In genomic region chr18:3261393-3262233, GRCh38 we compare ENCODE assay signal across 8 cellular contexts. TPM values are rescaled to one million over a fixed set of nuclear protein-coding genes. Genes with fewer than 3 reads are reported as not detected.
A peak's percentile ranks its signal among the peaks of the same experiment; 100 is the strongest.
DNase-seq lines count a peak whose midpoint lies in the region; ATAC-seq and TF ChIP-seq lines count a peak whose summit lies in the region.

Gene MYL12B, plus strand, starts transcription at chr18:3262133. Its CDS starts 10,766 bp downstream, at chr18:3272899.

- DNase-seq in NOMO-1 treated with DMSO at 0.1 percent for 48 hours (lab: John Stamatoyannopoulos, UW; ENCODE audit: unreplicated experiment) (peak; percentile 73), endodermal cell (peak; percentile 91), mesothelial cell of epicardium (ENCODE audit: low spot score in 2 of 2, unreplicated experiment in 2 of 2) (peak; percentile 69 to 83)
- DNase-seq in activated CD8-positive, alpha-beta memory T cell treated with anti-CD3 and anti-CD28 coated beads for 48 hours (ENCODE audit: low read depth in 2 of 3, low spot score in 2 of 3): peak; percentile 43 to 66 (median 56)
- DNase-seq in stimulated activated CD8-positive, alpha-beta memory T cell treated with anti-CD3 and anti-CD28 coated beads, Interleukin-2, amount 100 ng/mL, for 1 hour (ENCODE audit: low read depth in 2 of 2): peak; percentile 55 to 56

- H3K9me3 Mint-ChIP-seq in endodermal cell: no peaks in the 10 kb centered on the region
- no peaks in the 10 kb centered on the region for H3K9me3 Mint-ChIP-seq in mesothelial cell of epicardium

- H3K4me1 Mint-ChIP-seq in endodermal cell (peaks cover 52% of the 10 kb centered on the region), mesothelial cell of epicardium (peaks cover 44% of the 10 kb centered on the region)

- H3K27me3 Mint-ChIP-seq in endodermal cell (ENCODE audit: insufficient read depth): no peaks in the 10 kb centered on the region
- no peaks in the 10 kb centered on the region for H3K27me3 Mint-ChIP-seq in mesothelial cell of epicardium (ENCODE audit: low read depth)

- peaks cover 9% of the 10 kb centered on the region for H3K4me1 ChIP-seq in endodermal cell (ENCODE audit: control insufficient read depth, insufficient read depth, low read length)

- H3K36me3 Mint-ChIP-seq in endodermal cell (ENCODE audit: low read depth): peaks cover 18% of the 10 kb centered on the region
- peaks cover 17% of the 10 kb centered on the region for H3K36me3 Mint-ChIP-seq in mesothelial cell of epicardium

- peak within 1 kb of the TSS; percentile 92 for H3K9ac ChIP-seq in endodermal cell (ENCODE audit: extremely low read depth, low read length, poor library complexity, severe bottlenecking)

- TF ChIP-seq POLR2A in GM19193 (IDR thresholded peaks at IDR 0.05; ENCODE audit: extremely low read depth, insufficient read depth, insufficient read length): peak; percentile 88

- H3K4me3 ChIP-seq in endodermal cell (ENCODE audit: low read length): peak within 1 kb of the TSS; percentile 99

- H3K27ac ChIP-seq in C4-2B (peak within 1 kb of the TSS; percentile 96), endodermal cell (ENCODE audit: low read depth, low read length) (peak within 1 kb of the TSS; percentile 99)

- H3K27ac Mint-ChIP-seq in endodermal cell (peak within 1 kb of the TSS; percentile 99), mesothelial cell of epicardium (peak within 1 kb of the TSS; percentile 100)

- WGBS in endodermal cell (ENCODE audit: insufficient coverage in 1 of 2, insufficient read length in 1 of 2), 2 experiments: 0 to 1% methylated on average over 45 to 83 of the region's 83 CpGs

- peaks cover 37% of the 10 kb centered on the region for H3K36me3 ChIP-seq in endodermal cell (ENCODE audit: control insufficient read depth, insufficient read depth, low read length)

- ATAC-seq in HG03432 (IDR thresholded peaks at IDR 0.05; ENCODE audit: unreplicated experiment): peak; percentile 89

- no peaks in the 10 kb centered on the region for H3K9me3 ChIP-seq in endodermal cell (ENCODE audit: control insufficient read depth, low read length)

- H3K4me3 Mint-ChIP-seq in endodermal cell (peak within 1 kb of the TSS; percentile 75), mesothelial cell of epicardium (peak within 1 kb of the TSS; percentile 89)

- H3K27me3 ChIP-seq in endodermal cell (ENCODE audit: control insufficient read depth, insufficient read depth, low read length, poor library complexity, severe bottlenecking): no peaks in the 10 kb centered on the region

- TF ChIP-seq CTCF in C4-2B (conservative IDR thresholded peaks at IDR 0.05): no peak; the same call in 1 of the 2 replicates
- TF ChIP-seq CTCF in endodermal cell (conservative IDR thresholded peaks at IDR 0.05): no peak
- no peak for TF ChIP-seq CTCF in mesothelial cell of epicardium (IDR thresholded peaks at IDR 0.05; ENCODE audit: unreplicated experiment)

RNA-seq across cellular contexts. Expression of gene MYL12B, which starts in this region (rescaled TPM):
- total RNA-seq in endodermal cell (100 to 1,000 TPM; 190 to 198 TPM), mesothelial cell of epicardium (195 to 225 TPM (median 215 TPM) in 3 replicates)
- polyA plus RNA-seq in endodermal cell (2013, experiment 1 of 2): 207 TPM
- polyA plus RNA-seq in endodermal cell (2013, experiment 2 of 2): 210 TPM

Comparison
In these comparisons a context has a peak if more than half of its experiments do, and no peak if none do; other contexts are left out.
1. Peak in every context shown above with its lines: DNase-seq, ATAC-seq, H3K4me3 ChIP-seq and H3K27ac ChIP-seq.